Comparison of ENCODE assay signal across 22 cellular contexts in the genomic region with DNA sequence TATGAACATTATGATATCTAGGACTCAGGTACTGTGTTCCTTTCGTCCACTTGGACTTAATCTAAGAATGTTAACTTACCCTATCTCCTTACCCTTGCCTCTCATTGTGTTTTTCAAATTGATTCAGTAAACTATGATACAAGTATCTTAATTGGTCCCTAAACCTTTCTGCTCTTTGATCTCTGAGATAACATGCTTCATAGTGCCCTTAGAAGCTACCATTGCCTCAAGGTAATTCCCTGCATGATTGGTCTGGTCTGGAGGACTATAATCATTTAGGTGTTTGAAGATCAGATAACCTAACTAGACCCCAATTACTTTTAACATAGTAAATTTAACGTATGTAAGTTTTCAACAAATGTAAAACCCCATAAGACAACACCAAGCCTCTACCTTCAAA.
"Had no signal": no experiment of that assay in that cellular context is flagged by ENCODE, and none has a peak within 500 bp of the region (broad histone marks: within the 10 kb centered on the region; RNA-seq: fewer than 3 reads in every experiment).

No MANE protein-coding gene starts in this region.

- H3K36me3 ChIP-seq: esophagus muscularis mucosa, gastroesophageal sphincter, heart right ventricle, left lung, lower lobe of right lung had no signal

- ATAC-seq: foreskin keratinocyte; gastroesophageal sphincter; heart right ventricle; left lung; left ventricle myocardium superior; lower lobe of right lung; naive thymus-derived CD8-positive, alpha-beta T cell had no signal

- DNase-seq: dermis blood vessel endothelial cell; dorsolateral prefrontal cortex; effector CD4-positive, alpha-beta T cell; effector memory CD4-positive, alpha-beta T cell; foreskin keratinocyte; glutamatergic neuron; head of caudate nucleus; heart right ventricle; hippocampal formation; islet precursor cell; kidney; kidney glomerular epithelial cell; left lung; left ventricle myocardium superior; lower lobe of right lung; mesenchymal stem cell; midbrain; naive B cell; naive thymus-derived CD8-positive, alpha-beta T cell had no signal

- H3K4me3 ChIP-seq: coronary artery, dorsolateral prefrontal cortex, esophagus muscularis mucosa, gastroesophageal sphincter, heart right ventricle, left lung, lower lobe of right lung had no signal

- H3K9me3 ChIP-seq: esophagus muscularis mucosa, gastroesophageal sphincter, heart right ventricle, left lung, lower lobe of right lung had no signal

- H3K4me1 ChIP-seq: esophagus muscularis mucosa, foreskin keratinocyte, gastroesophageal sphincter, heart right ventricle, left lung, lower lobe of right lung had no signal
